ENCODE assay signal across 1 cellular context in genomic region chr20:3794701-3795420, GRCh38.
TF ChIP-seq lines count a peak whose summit lies in the region.

No MANE protein-coding gene starts in this region.

TF ChIP-seq in SK-N-SH, 30 proteins besides CTCF, POLR2A, EP300 and RAD21 (continued from another document):
- no peak for TF ChIP-seq REST (IDR thresholded peaks at IDR 0.05; ENCODE audit: low read depth, low read length)
- TF ChIP-seq ELF1 (IDR thresholded peaks at IDR 0.05) = no peak
- no peak for TF ChIP-seq FOXM1 (IDR thresholded peaks at IDR 0.05; ENCODE audit: low read depth)
